ENCODE assay signal across 1 cellular context in the genomic region with DNA sequence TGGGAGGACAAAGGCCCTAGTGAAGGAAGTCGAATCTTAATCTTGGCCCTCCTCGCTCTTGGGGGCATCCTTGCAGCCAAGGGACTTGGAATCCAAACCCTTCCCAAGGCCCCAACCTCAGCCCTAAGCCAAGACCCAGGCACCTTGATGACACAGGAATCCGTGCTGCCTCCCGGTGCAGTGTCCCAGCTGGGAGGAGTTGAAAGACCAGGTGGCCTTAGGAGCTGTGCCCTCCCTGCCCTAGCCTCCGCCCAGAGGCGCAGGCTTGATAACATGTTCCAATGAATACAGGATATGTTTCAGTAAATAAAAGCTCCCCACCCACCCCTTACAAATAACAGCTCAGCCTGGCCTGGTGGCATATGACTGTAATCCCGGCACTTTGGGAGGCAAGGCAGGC.
TF ChIP-seq lines count a peak whose summit lies in the region.

A gene (minus strand): TSS at position 208 of the 400 bp plus-strand sequence. CDS start 5,724 bp downstream, outside the sequence.

TF ChIP-seq in GM23338, 12 proteins besides CTCF, POLR2A, EP300 and RAD21 (continued from another document):
- TF ChIP-seq, protein P1, sequence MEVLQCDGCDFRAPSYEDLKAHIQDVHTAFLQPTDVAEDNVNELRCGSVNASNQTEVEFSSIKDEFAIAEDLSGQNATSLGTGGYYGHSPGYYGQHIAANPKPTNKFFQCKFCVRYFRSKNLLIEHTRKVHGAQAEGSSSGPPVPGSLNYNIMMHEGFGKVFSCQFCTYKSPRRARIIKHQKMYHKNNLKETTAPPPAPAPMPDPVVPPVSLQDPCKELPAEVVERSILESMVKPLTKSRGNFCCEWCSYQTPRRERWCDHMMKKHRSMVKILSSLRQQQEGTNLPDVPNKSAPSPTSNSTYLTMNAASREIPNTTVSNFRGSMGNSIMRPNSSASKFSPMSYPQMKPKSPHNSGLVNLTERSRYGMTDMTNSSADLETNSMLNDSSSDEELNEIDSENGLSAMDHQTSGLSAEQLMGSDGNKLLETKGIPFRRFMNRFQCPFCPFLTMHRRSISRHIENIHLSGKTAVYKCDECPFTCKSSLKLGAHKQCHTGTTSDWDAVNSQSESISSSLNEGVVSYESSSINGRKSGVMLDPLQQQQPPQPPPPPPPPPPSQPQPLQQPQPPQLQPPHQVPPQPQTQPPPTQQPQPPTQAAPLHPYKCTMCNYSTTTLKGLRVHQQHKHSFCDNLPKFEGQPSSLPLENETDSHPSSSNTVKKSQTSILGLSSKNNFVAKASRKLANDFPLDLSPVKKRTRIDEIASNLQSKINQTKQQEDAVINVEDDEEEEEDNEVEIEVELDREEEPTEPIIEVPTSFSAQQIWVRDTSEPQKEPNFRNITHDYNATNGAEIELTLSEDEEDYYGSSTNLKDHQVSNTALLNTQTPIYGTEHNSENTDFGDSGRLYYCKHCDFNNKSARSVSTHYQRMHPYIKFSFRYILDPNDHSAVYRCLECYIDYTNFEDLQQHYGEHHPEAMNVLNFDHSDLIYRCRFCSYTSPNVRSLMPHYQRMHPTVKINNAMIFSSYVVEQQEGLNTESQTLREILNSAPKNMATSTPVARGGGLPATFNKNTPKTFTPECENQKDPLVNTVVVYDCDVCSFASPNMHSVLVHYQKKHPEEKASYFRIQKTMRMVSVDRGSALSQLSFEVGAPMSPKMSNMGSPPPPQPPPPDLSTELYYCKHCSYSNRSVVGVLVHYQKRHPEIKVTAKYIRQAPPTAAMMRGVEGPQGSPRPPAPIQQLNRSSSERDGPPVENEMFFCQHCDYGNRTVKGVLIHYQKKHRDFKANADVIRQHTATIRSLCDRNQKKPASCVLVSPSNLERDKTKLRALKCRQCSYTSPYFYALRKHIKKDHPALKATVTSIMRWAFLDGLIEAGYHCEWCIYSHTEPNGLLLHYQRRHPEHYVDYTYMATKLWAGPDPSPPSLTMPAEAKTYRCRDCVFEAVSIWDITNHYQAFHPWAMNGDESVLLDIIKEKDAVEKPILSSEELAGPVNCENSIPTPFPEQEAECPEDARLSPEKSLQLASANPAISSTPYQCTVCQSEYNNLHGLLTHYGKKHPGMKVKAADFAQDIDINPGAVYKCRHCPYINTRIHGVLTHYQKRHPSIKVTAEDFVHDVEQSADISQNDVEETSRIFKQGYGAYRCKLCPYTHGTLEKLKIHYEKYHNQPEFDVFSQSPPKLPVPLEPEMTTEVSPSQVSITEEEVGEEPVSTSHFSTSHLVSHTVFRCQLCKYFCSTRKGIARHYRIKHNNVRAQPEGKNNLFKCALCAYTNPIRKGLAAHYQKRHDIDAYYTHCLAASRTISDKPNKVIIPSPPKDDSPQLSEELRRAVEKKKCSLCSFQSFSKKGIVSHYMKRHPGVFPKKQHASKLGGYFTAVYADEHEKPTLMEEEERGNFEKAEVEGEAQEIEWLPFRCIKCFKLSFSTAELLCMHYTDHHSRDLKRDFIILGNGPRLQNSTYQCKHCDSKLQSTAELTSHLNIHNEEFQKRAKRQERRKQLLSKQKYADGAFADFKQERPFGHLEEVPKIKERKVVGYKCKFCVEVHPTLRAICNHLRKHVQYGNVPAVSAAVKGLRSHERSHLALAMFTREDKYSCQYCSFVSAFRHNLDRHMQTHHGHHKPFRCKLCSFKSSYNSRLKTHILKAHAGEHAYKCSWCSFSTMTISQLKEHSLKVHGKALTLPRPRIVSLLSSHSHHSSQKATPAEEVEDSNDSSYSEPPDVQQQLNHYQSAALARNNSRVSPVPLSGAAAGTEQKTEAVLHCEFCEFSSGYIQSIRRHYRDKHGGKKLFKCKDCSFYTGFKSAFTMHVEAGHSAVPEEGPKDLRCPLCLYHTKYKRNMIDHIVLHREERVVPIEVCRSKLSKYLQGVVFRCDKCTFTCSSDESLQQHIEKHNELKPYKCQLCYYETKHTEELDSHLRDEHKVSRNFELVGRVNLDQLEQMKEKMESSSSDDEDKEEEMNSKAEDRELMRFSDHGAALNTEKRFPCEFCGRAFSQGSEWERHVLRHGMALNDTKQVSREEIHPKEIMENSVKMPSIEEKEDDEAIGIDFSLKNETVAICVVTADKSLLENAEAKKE (CRISPR knock-in tag; IDR thresholded peaks at IDR 0.05) = no peak
- TF ChIP-seq STAT1 (IDR thresholded peaks at IDR 0.05; ENCODE audit: unreplicated experiment) (no peak), POLR2AphosphoS5 (IDR thresholded peaks at IDR 0.05; ENCODE audit: low read depth) (no peak), NANOG (IDR thresholded peaks at IDR 0.05; ENCODE audit: borderline replicate concordance) (no peak), CREB1 (CRISPR knock-in tag; IDR thresholded peaks at IDR 0.05; ENCODE audit: low read depth) (no peak)
- TF ChIP-seq, protein P2, sequence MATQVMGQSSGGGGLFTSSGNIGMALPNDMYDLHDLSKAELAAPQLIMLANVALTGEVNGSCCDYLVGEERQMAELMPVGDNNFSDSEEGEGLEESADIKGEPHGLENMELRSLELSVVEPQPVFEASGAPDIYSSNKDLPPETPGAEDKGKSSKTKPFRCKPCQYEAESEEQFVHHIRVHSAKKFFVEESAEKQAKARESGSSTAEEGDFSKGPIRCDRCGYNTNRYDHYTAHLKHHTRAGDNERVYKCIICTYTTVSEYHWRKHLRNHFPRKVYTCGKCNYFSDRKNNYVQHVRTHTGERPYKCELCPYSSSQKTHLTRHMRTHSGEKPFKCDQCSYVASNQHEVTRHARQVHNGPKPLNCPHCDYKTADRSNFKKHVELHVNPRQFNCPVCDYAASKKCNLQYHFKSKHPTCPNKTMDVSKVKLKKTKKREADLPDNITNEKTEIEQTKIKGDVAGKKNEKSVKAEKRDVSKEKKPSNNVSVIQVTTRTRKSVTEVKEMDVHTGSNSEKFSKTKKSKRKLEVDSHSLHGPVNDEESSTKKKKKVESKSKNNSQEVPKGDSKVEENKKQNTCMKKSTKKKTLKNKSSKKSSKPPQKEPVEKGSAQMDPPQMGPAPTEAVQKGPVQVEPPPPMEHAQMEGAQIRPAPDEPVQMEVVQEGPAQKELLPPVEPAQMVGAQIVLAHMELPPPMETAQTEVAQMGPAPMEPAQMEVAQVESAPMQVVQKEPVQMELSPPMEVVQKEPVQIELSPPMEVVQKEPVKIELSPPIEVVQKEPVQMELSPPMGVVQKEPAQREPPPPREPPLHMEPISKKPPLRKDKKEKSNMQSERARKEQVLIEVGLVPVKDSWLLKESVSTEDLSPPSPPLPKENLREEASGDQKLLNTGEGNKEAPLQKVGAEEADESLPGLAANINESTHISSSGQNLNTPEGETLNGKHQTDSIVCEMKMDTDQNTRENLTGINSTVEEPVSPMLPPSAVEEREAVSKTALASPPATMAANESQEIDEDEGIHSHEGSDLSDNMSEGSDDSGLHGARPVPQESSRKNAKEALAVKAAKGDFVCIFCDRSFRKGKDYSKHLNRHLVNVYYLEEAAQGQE (IDR thresholded peaks at IDR 0.05; ENCODE audit: unreplicated experiment) = no peak
- TF ChIP-seq, protein P3, sequence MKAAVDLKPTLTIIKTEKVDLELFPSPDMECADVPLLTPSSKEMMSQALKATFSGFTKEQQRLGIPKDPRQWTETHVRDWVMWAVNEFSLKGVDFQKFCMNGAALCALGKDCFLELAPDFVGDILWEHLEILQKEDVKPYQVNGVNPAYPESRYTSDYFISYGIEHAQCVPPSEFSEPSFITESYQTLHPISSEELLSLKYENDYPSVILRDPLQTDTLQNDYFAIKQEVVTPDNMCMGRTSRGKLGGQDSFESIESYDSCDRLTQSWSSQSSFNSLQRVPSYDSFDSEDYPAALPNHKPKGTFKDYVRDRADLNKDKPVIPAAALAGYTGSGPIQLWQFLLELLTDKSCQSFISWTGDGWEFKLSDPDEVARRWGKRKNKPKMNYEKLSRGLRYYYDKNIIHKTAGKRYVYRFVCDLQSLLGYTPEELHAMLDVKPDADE (IDR thresholded peaks at IDR 0.05) = no peak
